15 cellular contexts compared by ENCODE assay signal in the genomic region with DNA sequence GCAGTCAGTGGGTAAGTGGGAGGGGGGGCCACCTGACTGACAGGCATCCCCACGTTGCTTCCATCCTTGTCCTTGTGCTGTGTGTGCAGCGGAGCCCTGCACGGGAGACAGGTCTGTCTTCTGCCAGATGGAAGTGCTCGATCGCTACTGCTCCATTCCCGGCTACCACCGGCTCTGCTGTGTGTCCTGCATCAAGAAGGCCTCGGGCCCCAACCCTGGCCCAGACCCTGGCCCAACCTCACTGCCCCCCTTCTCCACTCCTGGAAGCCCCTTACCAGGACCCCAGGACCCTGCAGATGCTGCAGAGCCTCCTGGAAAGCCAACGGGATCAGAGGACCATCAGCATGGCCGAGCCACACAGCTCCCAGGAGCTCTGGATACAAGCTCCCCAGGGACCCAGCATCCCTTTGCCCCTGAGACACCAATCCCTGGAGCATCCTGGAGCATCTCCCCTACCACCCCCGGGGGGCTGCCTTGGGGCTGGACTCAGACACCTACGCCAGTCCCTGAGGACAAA. TPM values are rescaled to one million over a fixed set of nuclear protein-coding genes. Genes with fewer than 3 reads are reported as not detected.
DNase-seq lines count a peak whose midpoint lies in the region; ATAC-seq and TF ChIP-seq lines count a peak whose summit lies in the region.
"Had no signal": no experiment of that assay in that cellular context is flagged by ENCODE, and none has a peak within 500 bp of the region (broad histone marks: within the 10 kb centered on the region; RNA-seq: fewer than 3 reads in every experiment).

No MANE protein-coding gene starts in this region.

- H3K27me3 Mint-ChIP-seq in GM23338 (ENCODE audit: insufficient read depth, low read depth, poor library complexity) (peaks cover 7% of the 10 kb centered on the region), chondrocyte (ENCODE audit: low read depth) (no peaks in the 10 kb centered on the region)

- H3K36me3 ChIP-seq in GM23338 (ENCODE audit: insufficient read depth) (no peaks in the 10 kb centered on the region), mesendoderm (ENCODE audit: control insufficient read depth, insufficient read depth, low read length) (no peaks in the 10 kb centered on the region), spleen (no peaks in the 10 kb centered on the region)
- H3K36me3 ChIP-seq: HAP-1 had no signal

- TF ChIP-seq CTCF in GM23338 (conservative IDR thresholded peaks at IDR 0.05; ENCODE audit: low read depth in 2 of 2) (no peak), chondrocyte (IDR thresholded peaks at IDR 0.05) (no peak), spleen (IDR thresholded peaks at IDR 0.05 in 8 of 11, conservative IDR thresholded peaks at IDR 0.05 in 3 of 11) (no peak)

- no peaks in the 10 kb centered on the region for H3K9me2 ChIP-seq in GM23338 (ENCODE audit: insufficient read depth)

- H3K23ac ChIP-seq in mesendoderm (ENCODE audit: low read length): no peak overlapping the region

- H3K4me1 ChIP-seq in GM23338 (ENCODE audit: insufficient read depth) (peaks cover 10% of the 10 kb centered on the region; the same call in 1 of the 2 replicates), mesendoderm (ENCODE audit: control insufficient read depth, low read depth, low read length) (peaks cover 5% of the 10 kb centered on the region), spleen (peaks cover 0 to 8% (median 0%) of the 10 kb centered on the region in 6 donors)
- H3K4me1 ChIP-seq: Caco-2, HAP-1 had no signal

- H3K9ac ChIP-seq in mesendoderm (ENCODE audit: low read length): no peak overlapping the region

- H3K79me2 ChIP-seq in GM23338 (replicated peaks; ENCODE audit: insufficient read depth) (no peaks in the 10 kb centered on the region), mesendoderm (ENCODE audit: control insufficient read depth, insufficient read depth, low read length) (no peaks in the 10 kb centered on the region)

- H3K56ac ChIP-seq in mesendoderm (ENCODE audit: low read length): peak overlapping the region; percentile 73

- H3K36me3 Mint-ChIP-seq in GM23338 (ENCODE audit: low read depth) (peaks cover 4% of the 10 kb centered on the region; the same call in 2 of the 3 replicates), chondrocyte (ENCODE audit: low read depth) (no peaks in the 10 kb centered on the region)
- H3K36me3 Mint-ChIP-seq: CD4-positive, CD25-positive, alpha-beta regulatory T cell had no signal

- no peak overlapping the region for H2BK15ac ChIP-seq in mesendoderm (replicated peaks; ENCODE audit: low read depth)

- WGBS in mesendoderm (ENCODE audit: extremely low coverage, insufficient coverage, low lambda C conversion rate): no CpG with 5 or more reads among the region's 12 CpGs
- 71 to 91% (median 75%) methylated on average over 10 to 12 of the region's 12 CpGs for WGBS in spleen, 5 donors

- H3K4me2 ChIP-seq in GM23338 (no peak overlapping the region), mesendoderm (ENCODE audit: low read length) (no peak overlapping the region)

- H3K4me3 Mint-ChIP-seq in GM23338 (no peak overlapping the region), chondrocyte (ENCODE audit: unreplicated experiment) (no peak overlapping the region)
- H3K4me3 Mint-ChIP-seq: CD4-positive, CD25-positive, alpha-beta regulatory T cell had no signal

- no peak overlapping the region; the same call in none of the 2 replicates for H2AFZ ChIP-seq in GM23338

- peak; percentile 7 for ATAC-seq in GM23338

- H3K4me1 Mint-ChIP-seq in GM23338: peaks cover 24% of the 10 kb centered on the region
- H3K4me1 Mint-ChIP-seq in chondrocyte (ENCODE audit: low read depth): peaks cover 23% of the 10 kb centered on the region

- H4K8ac ChIP-seq in mesendoderm (ENCODE audit: low read depth, low read length): no peak overlapping the region

- no peak overlapping the region for H2BK5ac ChIP-seq in mesendoderm (ENCODE audit: low read length)

- in situ Hi-C loops in ACHN (cut with HindIII; ENCODE audit: low pct_ligation_motif_present, low pct_unique_long_range_greater_than_20kb, low sequenced_read_pairs): no loop called here

- H3K27me3 ChIP-seq in GM23338 (ENCODE audit: insufficient read depth) (no peaks in the 10 kb centered on the region), mesendoderm (ENCODE audit: insufficient read depth, low read length, poor library complexity) (no peaks in the 10 kb centered on the region), spleen (replicated peaks in 1 of 7) (peaks cover 0 to 13% (median 0%) of the 10 kb centered on the region in 7 donors)

- no peak overlapping the region for H3K27ac Mint-ChIP-seq in GM23338
- H3K27ac Mint-ChIP-seq in chondrocyte (ENCODE audit: unreplicated experiment): no peak overlapping the region
- H3K27ac Mint-ChIP-seq: CD4-positive, CD25-positive, alpha-beta regulatory T cell had no signal

- no peaks in the 10 kb centered on the region for H3K79me1 ChIP-seq in mesendoderm (ENCODE audit: low read length)

- peaks cover 10% of the 10 kb centered on the region for H3K9me3 Mint-ChIP-seq in GM23338
- no peaks in the 10 kb centered on the region for H3K9me3 Mint-ChIP-seq in chondrocyte (ENCODE audit: low read depth)

- no peak overlapping the region for H4K5ac ChIP-seq in mesendoderm (ENCODE audit: low read length)

- peak overlapping the region; percentile 82 for H3K4ac ChIP-seq in mesendoderm (ENCODE audit: low read depth, low read length)

- H3K4me3 ChIP-seq in GM23338: no peak overlapping the region
- no peak overlapping the region for H3K4me3 ChIP-seq in mesendoderm (ENCODE audit: low read length)
- H3K4me3 ChIP-seq in spleen: no peak overlapping the region
- H3K4me3 ChIP-seq: HAP-1 had no signal

- H2BK120ac ChIP-seq in mesendoderm (ENCODE audit: low read depth, low read length): peak overlapping the region; percentile 19

- H3K18ac ChIP-seq in mesendoderm (ENCODE audit: low read length): peak overlapping the region; percentile 24

- H3F3A ChIP-seq in GM23338 (replicated peaks; ENCODE audit: low read depth): no peaks in the 10 kb centered on the region

- no peak overlapping the region for H3K27ac ChIP-seq in GM23338 (ENCODE audit: low read depth)
- H3K27ac ChIP-seq in mesendoderm (ENCODE audit: low read depth, low read length): no peak overlapping the region
- H3K27ac ChIP-seq in spleen: no peak overlapping the region

- intact Hi-C loops in spleen (cut with DNase I; ENCODE audit: low total_unique reads): no loop called here

- H2AK5ac ChIP-seq in mesendoderm (ENCODE audit: low read length): no peak overlapping the region

- DNase-seq in GM23338 (ENCODE audit: low spot score) (no peak), chondrocyte (ENCODE audit: low spot score) (peak; percentile 73), mesendoderm (no peak), spleen (peak; percentile 67), ACHN (no peak), MV-4-11 (lab: John Stamatoyannopoulos, UW) (no peak)
- no peak for DNase-seq in activated CD4-positive, alpha-beta T cell treated with anti-CD3 and anti-CD28 coated beads, Interleukin-2, amount 50 U/mL, for 1 hour
- DNase-seq: Caco-2; CD4-positive, CD25-positive, alpha-beta regulatory T cell; NCI-H1105; NCI-H2081 treated with DMSO at 0.1 percent for 48 hours; NCI-H2227 treated with DMSO at 0.1 percent for 48 hours; NCI-H524; NCI-H82 had no signal

- no peaks in the 10 kb centered on the region for H4K20me1 ChIP-seq in GM23338 (replicated peaks; ENCODE audit: insufficient read depth)

- no peak for TF ChIP-seq POLR2A in spleen (IDR thresholded peaks at IDR 0.05)

- peaks cover 0 to 2% (median 0%) of the 10 kb centered on the region in 8 donors for H3K9me3 ChIP-seq in spleen
- H3K9me3 ChIP-seq: Caco-2, HAP-1 had no signal

TF ChIP-seq in GM23338, 12 proteins besides CTCF, POLR2A, EP300 and RAD21 (continues in another document):
- no peak for TF ChIP-seq JUNB (IDR thresholded peaks at IDR 0.05; ENCODE audit: unreplicated experiment)
- no peak for TF ChIP-seq EZH2 (IDR thresholded peaks at IDR 0.05; ENCODE audit: low read depth, unreplicated experiment)
- no peak for TF ChIP-seq STAT1 (IDR thresholded peaks at IDR 0.05; ENCODE audit: unreplicated experiment)
- TF ChIP-seq ZNF114 (CRISPR knock-in tag; IDR thresholded peaks at IDR 0.05): no peak
- no peak for TF ChIP-seq NANOG (IDR thresholded peaks at IDR 0.05; ENCODE audit: borderline replicate concordance)

RNA-seq across cellular contexts. Expression of a gene that starts 24.8 kb away (rescaled TPM):
- not detected in 2 replicates for total RNA-seq in GM23338 (2014; rRNA removed; shearing (Covaris generic))
- polyA plus RNA-seq in GM23338 (2016; fragmentation: Nextera tagmentation; extraction: Ambion mirVana): not detected in 2 replicates
- not detected in 3 replicates for total RNA-seq in chondrocyte
- not detected for polyA plus RNA-seq in mesendoderm (2013, experiment 1 of 2)
- not detected for polyA plus RNA-seq in mesendoderm (2013, experiment 2 of 2)
- total RNA-seq in spleen: 1 to 10 TPM in 2 of 7 donors, under 1 TPM in 5; 0.56 to 2.9 (median 0.66) TPM
- polyA plus RNA-seq in spleen: under 1 TPM in 1 of 3 donors, not detected in 2; 0.45 TPM
- total RNA-seq: Caco-2; CD4-positive, CD25-positive, alpha-beta regulatory T cell had no signal
- polyA plus RNA-seq: CD4-positive, CD25-positive, alpha-beta regulatory T cell had no signal

RNA-seq across cellular contexts. Expression of a gene that starts 55.4 kb away (rescaled TPM):
- 42.7 and 43.5 TPM in 2 replicates for total RNA-seq in GM23338 (2014; rRNA removed; shearing (Covaris generic))
- polyA plus RNA-seq in GM23338 (2016; fragmentation: Nextera tagmentation; extraction: Ambion mirVana) (10.6 and 12.0 TPM in 2 replicates), spleen (10 to 100 TPM in 1 of 3 donors, 1 to 10 TPM in 2; 6.8 to 10.6 (median 7.8) TPM)
- total RNA-seq in chondrocyte (44.2 to 71.8 TPM (median 60.5 TPM) in 3 replicates), spleen (10 to 100 TPM; 50.4 to 75.1 (median 65.8) TPM)
- 31.3 TPM for polyA plus RNA-seq in mesendoderm (2013, experiment 1 of 2)
- polyA plus RNA-seq in mesendoderm (2013, experiment 2 of 2): 31.3 TPM

Comparison
In these comparisons a context has a peak if more than half of its experiments do, and no peak if none do; other contexts are left out.
1. DNase-seq: peak in chondrocyte (single experiment) and spleen (single experiment); none in GM23338 (single experiment), mesendoderm (single experiment), ACHN (single experiment), MV-4-11 (single experiment) and activated CD4-positive, alpha-beta T cell treated with anti-CD3 and anti-CD28 coated beads, Interleukin-2, amount 50 U/mL, for 1 hour (single experiment).